In the genomic region with DNA sequence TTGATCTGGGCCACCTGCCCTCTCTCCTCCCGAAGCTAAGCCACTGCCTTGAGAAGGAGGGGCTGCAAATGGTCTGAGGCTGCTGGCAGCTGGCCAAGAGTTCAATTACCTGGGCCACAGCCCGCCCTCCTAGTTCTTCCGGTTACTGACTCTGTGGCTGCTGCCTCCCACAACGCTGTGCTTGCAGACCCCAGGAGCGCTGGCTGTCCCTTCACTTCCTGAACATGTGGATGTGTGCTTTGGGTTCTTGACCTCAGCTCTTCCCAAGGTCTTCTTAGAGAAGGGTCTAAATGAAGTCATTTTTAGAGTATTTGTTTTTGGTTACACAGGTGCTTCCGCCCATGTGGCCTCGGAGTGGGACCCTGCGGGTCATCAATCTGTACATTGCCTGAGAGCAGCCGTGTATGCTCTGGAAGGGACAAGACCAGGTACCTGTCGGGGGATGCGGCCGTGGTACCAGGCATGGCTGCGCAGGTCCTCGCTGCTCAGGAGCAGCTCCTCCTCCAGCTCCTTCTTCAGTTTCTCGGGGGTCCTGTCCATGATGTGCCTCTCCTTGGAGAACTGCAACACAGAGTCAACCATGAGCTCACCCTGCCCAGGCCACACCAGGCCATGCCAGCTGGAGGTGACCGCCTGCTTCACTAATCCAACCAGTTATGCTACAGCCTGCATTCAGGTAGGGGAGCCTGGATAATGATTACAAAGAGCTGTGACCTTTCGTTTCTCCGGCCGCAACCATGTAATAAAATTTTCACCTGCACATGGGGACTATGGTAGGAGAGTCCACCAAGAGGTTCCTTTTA, we compare ENCODE assay signal across 1 cellular context.
TF ChIP-seq lines count a peak whose summit lies in the region.

No MANE protein-coding gene starts in this region.

TF ChIP-seq in HepG2, 621 proteins besides CTCF, POLR2A, EP300 and RAD21 (continued from another document and continues in another):
- TF ChIP-seq, protein P1, sequence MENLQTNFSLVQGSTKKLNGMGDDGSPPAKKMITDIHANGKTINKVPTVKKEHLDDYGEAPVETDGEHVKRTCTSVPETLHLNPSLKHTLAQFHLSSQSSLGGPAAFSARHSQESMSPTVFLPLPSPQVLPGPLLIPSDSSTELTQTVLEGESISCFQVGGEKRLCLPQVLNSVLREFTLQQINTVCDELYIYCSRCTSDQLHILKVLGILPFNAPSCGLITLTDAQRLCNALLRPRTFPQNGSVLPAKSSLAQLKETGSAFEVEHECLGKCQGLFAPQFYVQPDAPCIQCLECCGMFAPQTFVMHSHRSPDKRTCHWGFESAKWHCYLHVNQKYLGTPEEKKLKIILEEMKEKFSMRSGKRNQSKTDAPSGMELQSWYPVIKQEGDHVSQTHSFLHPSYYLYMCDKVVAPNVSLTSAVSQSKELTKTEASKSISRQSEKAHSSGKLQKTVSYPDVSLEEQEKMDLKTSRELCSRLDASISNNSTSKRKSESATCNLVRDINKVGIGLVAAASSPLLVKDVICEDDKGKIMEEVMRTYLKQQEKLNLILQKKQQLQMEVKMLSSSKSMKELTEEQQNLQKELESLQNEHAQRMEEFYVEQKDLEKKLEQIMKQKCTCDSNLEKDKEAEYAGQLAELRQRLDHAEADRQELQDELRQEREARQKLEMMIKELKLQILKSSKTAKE (CRISPR knock-in tag; IDR thresholded peaks at IDR 0.05; ENCODE audit: borderline replicate concordance), result no peak
- TF ChIP-seq ELF4 (CRISPR knock-in tag; IDR thresholded peaks at IDR 0.05; ENCODE audit: borderline replicate concordance) (peak; percentile 96; the same call in 1 of the 2 replicates), ZNF431 (CRISPR knock-in tag; IDR thresholded peaks at IDR 0.05; ENCODE audit: borderline replicate concordance, low read depth) (peak; percentile 60; the same call in 1 of the 2 replicates), ZNF7 (CRISPR knock-in tag; IDR thresholded peaks at IDR 0.05) (no peak), SAFB2 (CRISPR knock-in tag; IDR thresholded peaks at IDR 0.05; ENCODE audit: borderline replicate concordance, low read depth) (no peak; the same call in 1 of the 2 replicates), ZFP41 (CRISPR knock-in tag; IDR thresholded peaks at IDR 0.05; ENCODE audit: borderline replicate concordance) (no peak; the same call in 1 of the 2 replicates), ZKSCAN5 (CRISPR knock-in tag; IDR thresholded peaks at IDR 0.05) (0 out of 2 replicates have a peak, but pooled peaks have one; percentile 17), HOXA7 (CRISPR knock-in tag; IDR thresholded peaks at IDR 0.05) (no peak), ZNF768 (CRISPR knock-in tag; IDR thresholded peaks at IDR 0.05) (0 out of 2 replicates have a peak, but pooled peaks have one; percentile 4), PCBP2 (optimal IDR thresholded peaks at IDR 0.05; ENCODE audit: low read depth, low read length, poor library complexity, severe bottlenecking) (no peak), BORCS8-MEF2B (CRISPR knock-in tag; IDR thresholded peaks at IDR 0.05) (peak; percentile 70; the same call in 1 of the 2 replicates), ZNF878 (CRISPR knock-in tag; IDR thresholded peaks at IDR 0.05) (peak; percentile 66; the same call in 1 of the 2 replicates), MED13 (CRISPR knock-in tag; IDR thresholded peaks at IDR 0.05) (no peak; the same call in 1 of the 2 replicates), SMARCE1 (IDR thresholded peaks at IDR 0.05; ENCODE audit: borderline replicate concordance) (no peak), SIX4 (CRISPR knock-in tag; IDR thresholded peaks at IDR 0.05) (peak; percentile 73; the same call in 1 of the 2 replicates), ZNF543 (CRISPR knock-in tag; IDR thresholded peaks at IDR 0.05) (peak; percentile 92; the same call in 1 of the 2 replicates), ZMAT3 (CRISPR knock-in tag; conservative IDR thresholded peaks at IDR 0.05) (peak; percentile 90), FOXO1 (CRISPR knock-in tag; IDR thresholded peaks at IDR 0.05) (peak; percentile 55; the same call in 1 of the 2 replicates), ZBTB42 (CRISPR knock-in tag; IDR thresholded peaks at IDR 0.05) (0 out of 2 replicates have a peak, but pooled peaks have one; percentile 23), ZNF468 (CRISPR knock-in tag; IDR thresholded peaks at IDR 0.05) (0 out of 2 replicates have a peak, but pooled peaks have one; percentile 7), CBX5 (CRISPR knock-in tag; IDR thresholded peaks at IDR 0.05; ENCODE audit: borderline replicate concordance) (peak; percentile 56; the same call in 1 of the 2 replicates), POLR2G (IDR thresholded peaks at IDR 0.05; ENCODE audit: low read depth, low read length) (peak; percentile 83), MAF1 (CRISPR knock-in tag; IDR thresholded peaks at IDR 0.05; ENCODE audit: borderline replicate concordance) (no peak), ZNF589 (CRISPR knock-in tag; conservative IDR thresholded peaks at IDR 0.05) (0 out of 2 replicates have a peak, but pooled peaks have one; percentile 27), ZEB1 (IDR thresholded peaks at IDR 0.05; ENCODE audit: insufficient replicate concordance, low read depth) (peak; percentile 86), TBX2 (CRISPR knock-in tag; IDR thresholded peaks at IDR 0.05; ENCODE audit: borderline replicate concordance) (peak; percentile 93)
- TF ChIP-seq, protein P2, sequence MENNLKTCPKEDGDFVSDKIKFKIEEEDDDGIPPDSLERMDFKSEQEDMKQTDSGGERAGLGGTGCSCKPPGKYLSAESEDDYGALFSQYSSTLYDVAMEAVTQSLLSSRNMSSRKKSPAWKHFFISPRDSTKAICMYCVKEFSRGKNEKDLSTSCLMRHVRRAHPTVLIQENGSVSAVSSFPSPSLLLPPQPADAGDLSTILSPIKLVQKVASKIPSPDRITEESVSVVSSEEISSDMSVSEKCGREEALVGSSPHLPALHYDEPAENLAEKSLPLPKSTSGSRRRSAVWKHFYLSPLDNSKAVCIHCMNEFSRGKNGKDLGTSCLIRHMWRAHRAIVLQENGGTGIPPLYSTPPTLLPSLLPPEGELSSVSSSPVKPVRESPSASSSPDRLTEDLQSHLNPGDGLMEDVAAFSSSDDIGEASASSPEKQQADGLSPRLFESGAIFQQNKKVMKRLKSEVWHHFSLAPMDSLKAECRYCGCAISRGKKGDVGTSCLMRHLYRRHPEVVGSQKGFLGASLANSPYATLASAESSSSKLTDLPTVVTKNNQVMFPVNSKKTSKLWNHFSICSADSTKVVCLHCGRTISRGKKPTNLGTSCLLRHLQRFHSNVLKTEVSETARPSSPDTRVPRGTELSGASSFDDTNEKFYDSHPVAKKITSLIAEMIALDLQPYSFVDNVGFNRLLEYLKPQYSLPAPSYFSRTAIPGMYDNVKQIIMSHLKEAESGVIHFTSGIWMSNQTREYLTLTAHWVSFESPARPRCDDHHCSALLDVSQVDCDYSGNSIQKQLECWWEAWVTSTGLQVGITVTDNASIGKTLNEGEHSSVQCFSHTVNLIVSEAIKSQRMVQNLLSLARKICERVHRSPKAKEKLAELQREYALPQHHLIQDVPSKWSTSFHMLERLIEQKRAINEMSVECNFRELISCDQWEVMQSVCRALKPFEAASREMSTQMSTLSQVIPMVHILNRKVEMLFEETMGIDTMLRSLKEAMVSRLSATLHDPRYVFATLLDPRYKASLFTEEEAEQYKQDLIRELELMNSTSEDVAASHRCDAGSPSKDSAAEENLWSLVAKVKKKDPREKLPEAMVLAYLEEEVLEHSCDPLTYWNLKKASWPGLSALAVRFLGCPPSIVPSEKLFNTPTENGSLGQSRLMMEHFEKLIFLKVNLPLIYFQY (CRISPR knock-in tag; IDR thresholded peaks at IDR 0.05; ENCODE audit: borderline replicate concordance), result peak; percentile 82
- TF ChIP-seq, protein P3, sequence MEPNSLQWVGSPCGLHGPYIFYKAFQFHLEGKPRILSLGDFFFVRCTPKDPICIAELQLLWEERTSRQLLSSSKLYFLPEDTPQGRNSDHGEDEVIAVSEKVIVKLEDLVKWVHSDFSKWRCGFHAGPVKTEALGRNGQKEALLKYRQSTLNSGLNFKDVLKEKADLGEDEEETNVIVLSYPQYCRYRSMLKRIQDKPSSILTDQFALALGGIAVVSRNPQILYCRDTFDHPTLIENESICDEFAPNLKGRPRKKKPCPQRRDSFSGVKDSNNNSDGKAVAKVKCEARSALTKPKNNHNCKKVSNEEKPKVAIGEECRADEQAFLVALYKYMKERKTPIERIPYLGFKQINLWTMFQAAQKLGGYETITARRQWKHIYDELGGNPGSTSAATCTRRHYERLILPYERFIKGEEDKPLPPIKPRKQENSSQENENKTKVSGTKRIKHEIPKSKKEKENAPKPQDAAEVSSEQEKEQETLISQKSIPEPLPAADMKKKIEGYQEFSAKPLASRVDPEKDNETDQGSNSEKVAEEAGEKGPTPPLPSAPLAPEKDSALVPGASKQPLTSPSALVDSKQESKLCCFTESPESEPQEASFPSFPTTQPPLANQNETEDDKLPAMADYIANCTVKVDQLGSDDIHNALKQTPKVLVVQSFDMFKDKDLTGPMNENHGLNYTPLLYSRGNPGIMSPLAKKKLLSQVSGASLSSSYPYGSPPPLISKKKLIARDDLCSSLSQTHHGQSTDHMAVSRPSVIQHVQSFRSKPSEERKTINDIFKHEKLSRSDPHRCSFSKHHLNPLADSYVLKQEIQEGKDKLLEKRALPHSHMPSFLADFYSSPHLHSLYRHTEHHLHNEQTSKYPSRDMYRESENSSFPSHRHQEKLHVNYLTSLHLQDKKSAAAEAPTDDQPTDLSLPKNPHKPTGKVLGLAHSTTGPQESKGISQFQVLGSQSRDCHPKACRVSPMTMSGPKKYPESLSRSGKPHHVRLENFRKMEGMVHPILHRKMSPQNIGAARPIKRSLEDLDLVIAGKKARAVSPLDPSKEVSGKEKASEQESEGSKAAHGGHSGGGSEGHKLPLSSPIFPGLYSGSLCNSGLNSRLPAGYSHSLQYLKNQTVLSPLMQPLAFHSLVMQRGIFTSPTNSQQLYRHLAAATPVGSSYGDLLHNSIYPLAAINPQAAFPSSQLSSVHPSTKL (CRISPR knock-in tag; IDR thresholded peaks at IDR 0.05), result peak; percentile 85
- TF ChIP-seq, protein P4, sequence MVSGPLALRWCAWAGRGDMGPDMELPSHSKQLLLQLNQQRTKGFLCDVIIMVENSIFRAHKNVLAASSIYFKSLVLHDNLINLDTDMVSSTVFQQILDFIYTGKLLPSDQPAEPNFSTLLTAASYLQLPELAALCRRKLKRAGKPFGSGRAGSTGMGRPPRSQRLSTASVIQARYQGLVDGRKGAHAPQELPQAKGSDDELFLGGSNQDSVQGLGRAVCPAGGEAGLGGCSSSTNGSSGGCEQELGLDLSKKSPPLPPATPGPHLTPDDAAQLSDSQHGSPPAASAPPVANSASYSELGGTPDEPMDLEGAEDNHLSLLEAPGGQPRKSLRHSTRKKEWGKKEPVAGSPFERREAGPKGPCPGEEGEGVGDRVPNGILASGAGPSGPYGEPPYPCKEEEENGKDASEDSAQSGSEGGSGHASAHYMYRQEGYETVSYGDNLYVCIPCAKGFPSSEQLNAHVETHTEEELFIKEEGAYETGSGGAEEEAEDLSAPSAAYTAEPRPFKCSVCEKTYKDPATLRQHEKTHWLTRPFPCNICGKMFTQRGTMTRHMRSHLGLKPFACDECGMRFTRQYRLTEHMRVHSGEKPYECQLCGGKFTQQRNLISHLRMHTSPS (CRISPR knock-in tag; IDR thresholded peaks at IDR 0.05; ENCODE audit: low read depth), result peak; percentile 66; the same call in 1 of the 2 replicates
- TF ChIP-seq, protein P5, sequence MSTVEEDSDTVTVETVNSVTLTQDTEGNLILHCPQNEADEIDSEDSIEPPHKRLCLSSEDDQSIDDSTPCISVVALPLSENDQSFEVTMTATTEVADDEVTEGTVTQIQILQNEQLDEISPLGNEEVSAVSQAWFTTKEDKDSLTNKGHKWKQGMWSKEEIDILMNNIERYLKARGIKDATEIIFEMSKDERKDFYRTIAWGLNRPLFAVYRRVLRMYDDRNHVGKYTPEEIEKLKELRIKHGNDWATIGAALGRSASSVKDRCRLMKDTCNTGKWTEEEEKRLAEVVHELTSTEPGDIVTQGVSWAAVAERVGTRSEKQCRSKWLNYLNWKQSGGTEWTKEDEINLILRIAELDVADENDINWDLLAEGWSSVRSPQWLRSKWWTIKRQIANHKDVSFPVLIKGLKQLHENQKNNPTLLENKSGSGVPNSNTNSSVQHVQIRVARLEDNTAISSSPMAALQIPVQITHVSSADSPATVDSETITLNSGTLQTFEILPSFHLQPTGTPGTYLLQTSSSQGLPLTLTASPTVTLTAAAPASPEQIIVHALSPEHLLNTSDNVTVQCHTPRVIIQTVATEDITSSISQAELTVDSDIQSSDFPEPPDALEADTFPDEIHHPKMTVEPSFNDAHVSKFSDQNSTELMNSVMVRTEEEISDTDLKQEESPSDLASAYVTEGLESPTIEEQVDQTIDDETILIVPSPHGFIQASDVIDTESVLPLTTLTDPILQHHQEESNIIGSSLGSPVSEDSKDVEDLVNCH (CRISPR knock-in tag; IDR thresholded peaks at IDR 0.05), result no peak
- TF ChIP-seq, protein P6, sequence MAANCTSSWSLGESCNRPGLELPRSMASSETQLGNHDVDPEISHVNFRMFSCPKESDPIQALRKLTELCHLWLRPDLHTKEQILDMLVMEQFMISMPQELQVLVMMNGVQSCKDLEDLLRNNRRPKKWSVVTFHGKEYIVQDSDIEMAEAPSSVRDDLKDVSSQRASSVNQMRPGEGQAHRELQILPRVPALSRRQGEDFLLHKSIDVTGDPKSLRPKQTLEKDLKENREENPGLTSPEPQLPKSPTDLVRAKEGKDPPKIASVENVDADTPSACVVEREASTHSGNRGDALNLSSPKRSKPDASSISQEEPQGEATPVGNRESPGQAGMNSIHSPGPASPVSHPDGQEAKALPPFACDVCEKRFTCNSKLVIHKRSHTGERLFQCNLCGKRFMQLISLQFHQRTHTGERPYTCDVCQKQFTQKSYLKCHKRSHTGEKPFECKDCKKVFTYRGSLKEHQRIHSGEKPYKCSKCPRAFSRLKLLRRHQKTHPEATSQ (CRISPR knock-in tag; IDR thresholded peaks at IDR 0.05; ENCODE audit: borderline replicate concordance), result no peak
